Comparison of ENCODE assay signal across 21 cellular contexts in the genomic region with DNA sequence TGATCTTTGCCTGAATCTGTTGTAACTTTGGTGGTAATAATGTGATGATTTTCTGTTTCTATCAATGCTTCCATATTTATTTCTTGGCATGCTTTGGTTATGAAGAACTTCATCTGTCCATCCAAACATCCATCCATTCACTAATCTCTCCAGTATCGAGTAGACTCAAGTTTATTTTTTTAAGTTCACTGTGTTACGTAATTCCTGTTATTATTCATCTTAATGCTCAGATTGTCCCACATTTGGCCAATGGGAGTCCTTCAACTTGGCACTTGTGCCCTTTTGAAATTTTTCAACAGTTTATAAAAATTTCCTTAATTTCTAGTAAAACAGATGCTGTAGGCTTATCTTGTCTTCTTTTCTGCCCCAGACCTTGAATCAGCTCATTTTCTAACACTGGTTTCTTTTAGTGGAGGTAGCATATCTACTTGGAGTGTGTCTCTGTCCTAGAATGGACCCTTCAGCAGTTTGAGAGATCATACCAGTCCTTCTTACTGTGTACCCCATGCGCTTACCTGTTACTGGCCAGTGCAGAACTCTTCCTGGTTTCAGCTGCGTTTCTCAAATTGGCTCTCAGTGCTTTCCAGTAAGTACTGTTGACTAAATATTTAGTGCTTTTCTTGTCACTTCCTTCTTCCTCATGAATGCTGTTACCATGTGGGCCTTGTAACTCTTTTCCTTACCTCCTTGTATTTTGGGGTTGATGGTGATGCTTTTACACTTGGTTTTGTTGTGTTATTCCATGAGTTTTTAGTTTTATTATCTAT.
A peak's percentile ranks its signal among the peaks of the same experiment; 100 is the strongest.
DNase-seq lines count a peak whose midpoint lies in the region; TF ChIP-seq lines count a peak whose summit lies in the region.
"Had no signal": no experiment of that assay in that cellular context is flagged by ENCODE, and none has a peak within 500 bp of the region (broad histone marks: within the 10 kb centered on the region; RNA-seq: fewer than 3 reads in every experiment).

No MANE protein-coding gene starts in this region.

- no peaks in the 10 kb centered on the region for H3K9me3 Mint-ChIP-seq in activated CD4-positive, alpha-beta T cell treated with anti-CD3 and anti-CD28 coated beads, Interleukin-2, amount 10 ng/mL, durations not matched to agents 24 days and 14 days
- H3K9me3 Mint-ChIP-seq: activated naive CD4-positive, alpha-beta T cell treated with anti-CD3 and anti-CD28 coated beads, Interleukin-2, amount 50 U/mL, for 24 hours; activated T-cell treated with anti-CD3 and anti-CD28 coated beads, Interleukin-2, amount 50 U/mL, for 4 hours; natural killer cell treated with Interleukin-12 subunit alpha and Interleukin-12 subunit beta and Interleukin-15 and Interleukin-18, amount 100 ng/mL, for 72 hours; stimulated activated memory B cell treated with anti-CD40 and anti-IgM and Interleukin-4, amounts not matched to agents 10 μg/mL and 1 μg/mL and 100 μg/mL, for 72 hours had no signal

- H3K4me1 Mint-ChIP-seq in activated CD4-positive, alpha-beta T cell treated with anti-CD3 and anti-CD28 coated beads, Interleukin-2, amount 10 ng/mL, durations not matched to agents 24 days and 14 days: peaks cover 11% of the 10 kb centered on the region

- peak overlapping the region; percentile 11; the same call in 1 of the 2 replicates for H3K27ac ChIP-seq in VCaP
- H3K27ac ChIP-seq: ascending aorta, dorsolateral prefrontal cortex, foreskin keratinocyte, ovary had no signal

- no peak for TF ChIP-seq CTCF in VCaP (conservative IDR thresholded peaks at IDR 0.05)
- no peak for TF ChIP-seq CTCF in fibroblast of the aortic adventitia (IDR thresholded peaks at IDR 0.05; ENCODE audit: insufficient read depth, low read length)

- no peaks in the 10 kb centered on the region for H3K27me3 Mint-ChIP-seq in activated CD4-positive, alpha-beta T cell treated with anti-CD3 and anti-CD28 coated beads, Interleukin-2, amount 10 ng/mL, durations not matched to agents 24 days and 14 days
- H3K27me3 Mint-ChIP-seq: activated naive CD4-positive, alpha-beta T cell treated with anti-CD3 and anti-CD28 coated beads, Interleukin-2, amount 50 U/mL, for 24 hours; natural killer cell treated with Interleukin-12 subunit alpha and Interleukin-12 subunit beta and Interleukin-15 and Interleukin-18, amount 100 ng/mL, for 72 hours; stimulated activated memory B cell treated with anti-CD40 and anti-IgM and Interleukin-4, amounts not matched to agents 10 μg/mL and 1 μg/mL and 100 μg/mL, for 72 hours had no signal

- no peak overlapping the region for H3K4me3 ChIP-seq in fibroblast of the aortic adventitia (ENCODE audit: low read depth, low read length)
- H3K4me3 ChIP-seq: ascending aorta, dorsolateral prefrontal cortex, ovary had no signal

- DNase-seq in activated CD4-positive, alpha-beta T cell treated with anti-CD3 and anti-CD28 coated beads, Interleukin-2, amount 10 ng/mL, durations not matched to agents 24 days and 14 days: peak; percentile 49
- DNase-seq in activated CD4-positive, alpha-beta T cell treated with anti-CD3 and anti-CD28 coated beads for 4 hours: no peak
- peak; percentile 13 for DNase-seq in fibroblast of the aortic adventitia (ENCODE audit: low read depth)
- peak; percentile 5 for DNase-seq in stromal cell of bone marrow (ENCODE audit: low read depth)
- DNase-seq in posterior cingulate gyrus: no peak
- no peak for DNase-seq in NK-92 treated with Interleukin-12 subunit alpha and Interleukin-12 subunit beta, amount 100 ng/mL, for 24 hours (lab: John Stamatoyannopoulos, UW)
- DNase-seq in NCI-H2227 (lab: John Stamatoyannopoulos, UW; ENCODE audit: unreplicated experiment): no peak
- DNase-seq: activated T-cell treated with anti-CD3 and anti-CD28 coated beads, Interleukin-2, amount 50 U/mL, for 4 hours; dorsolateral prefrontal cortex; foreskin keratinocyte; NCI-H146; NCI-H510A treated with DMSO at 0.1 percent for 48 hours; ovary; right cardiac atrium; stimulated activated CD4-positive, alpha-beta T cell treated with anti-CD3 and anti-CD28 coated beads, Interleukin-4, amount 100 ng/mL, for 1 hour had no signal

- no peak overlapping the region for H3K27ac Mint-ChIP-seq in activated CD4-positive, alpha-beta T cell treated with anti-CD3 and anti-CD28 coated beads, Interleukin-2, amount 10 ng/mL, durations not matched to agents 24 days and 14 days
- H3K27ac Mint-ChIP-seq: activated naive CD4-positive, alpha-beta T cell treated with anti-CD3 and anti-CD28 coated beads, Interleukin-2, amount 50 U/mL, for 24 hours; mesothelial cell of epicardium; natural killer cell treated with Interleukin-12 subunit alpha and Interleukin-12 subunit beta and Interleukin-15 and Interleukin-18, amount 100 ng/mL, for 72 hours; stimulated activated memory B cell treated with anti-CD40 and anti-IgM and Interleukin-4, amounts not matched to agents 10 μg/mL and 1 μg/mL and 100 μg/mL, for 72 hours had no signal

- peaks cover 34% of the 10 kb centered on the region for H3K36me3 Mint-ChIP-seq in activated CD4-positive, alpha-beta T cell treated with anti-CD3 and anti-CD28 coated beads, Interleukin-2, amount 10 ng/mL, durations not matched to agents 24 days and 14 days (ENCODE audit: low read depth)

- H3K4me3 Mint-ChIP-seq in activated CD4-positive, alpha-beta T cell treated with anti-CD3 and anti-CD28 coated beads, Interleukin-2, amount 10 ng/mL, durations not matched to agents 24 days and 14 days: no peak overlapping the region
- H3K4me3 Mint-ChIP-seq: activated naive CD4-positive, alpha-beta T cell treated with anti-CD3 and anti-CD28 coated beads, Interleukin-2, amount 50 U/mL, for 24 hours; activated T-cell treated with anti-CD3 and anti-CD28 coated beads, Interleukin-2, amount 50 U/mL, for 4 hours; mesothelial cell of epicardium; natural killer cell treated with Interleukin-12 subunit alpha and Interleukin-12 subunit beta and Interleukin-15 and Interleukin-18, amount 100 ng/mL, for 72 hours; stimulated activated memory B cell treated with anti-CD40 and anti-IgM and Interleukin-4, amounts not matched to agents 10 μg/mL and 1 μg/mL and 100 μg/mL, for 72 hours had no signal

- intact Hi-C loops in activated CD4-positive, alpha-beta T cell treated with anti-CD3 and anti-CD28 coated beads, Interleukin-2, amount 10 ng/mL, durations not matched to agents 24 days and 14 days (cut with micrococcal nuclease): no loop called here
- intact Hi-C loops in posterior cingulate gyrus (cut with DNase I): no loop called here

Comparison
In these comparisons a context has a peak if more than half of its experiments do, and no peak if none do; other contexts are left out.
1. DNase-seq: peak in activated CD4-positive, alpha-beta T cell treated with anti-CD3 and anti-CD28 coated beads, Interleukin-2, amount 10 ng/mL, durations not matched to agents 24 days and 14 days (single experiment), fibroblast of the aortic adventitia (single experiment) and stromal cell of bone marrow (single experiment); none in activated CD4-positive, alpha-beta T cell treated with anti-CD3 and anti-CD28 coated beads for 4 hours (0 of 2), posterior cingulate gyrus (0 of 10), NK-92 treated with Interleukin-12 subunit alpha and Interleukin-12 subunit beta, amount 100 ng/mL, for 24 hours (single experiment) and NCI-H2227 (single experiment).